24 cellular contexts compared by ENCODE assay signal in the genomic region with DNA sequence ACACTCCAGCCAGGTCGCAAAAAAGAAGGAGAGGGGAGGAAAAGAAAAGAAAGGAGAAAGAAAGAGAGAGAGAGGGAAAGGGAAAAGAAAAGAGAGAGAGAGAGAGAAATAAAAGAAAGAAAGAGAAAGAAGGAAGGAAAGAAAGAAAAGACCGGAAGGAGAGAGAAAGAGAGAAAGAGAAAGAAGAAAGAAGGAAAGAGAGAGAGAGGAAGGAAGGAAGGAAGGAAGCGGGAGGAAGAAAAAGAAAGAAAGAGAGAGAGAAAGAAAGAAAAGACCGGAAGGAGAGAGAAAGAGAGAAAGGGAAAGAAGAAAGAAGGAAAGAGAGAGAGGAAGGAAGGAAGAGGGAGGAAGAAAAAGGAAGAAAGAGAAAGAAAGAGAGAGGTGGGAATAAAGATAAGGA.
"Had no signal": no experiment of that assay in that cellular context is flagged by ENCODE, and none has a peak within 500 bp of the region (broad histone marks: within the 10 kb centered on the region; RNA-seq: fewer than 3 reads in every experiment).

No MANE protein-coding gene starts in this region.

- H3K27me3 ChIP-seq: gastrocnemius medialis, right atrium auricular region, stomach, thyroid gland, vagina had no signal

- H3K4me1 Mint-ChIP-seq: stimulated activated effector memory CD8-positive, alpha-beta T cell treated with anti-CD3 and anti-CD28 coated beads, Interleukin-12 subunit alpha, Interleukin-12 subunit beta, amount 100 ng/mL, for 72 hours had no signal

- H3K9me3 ChIP-seq: gastrocnemius medialis, lower lobe of right lung, prostate gland, right atrium auricular region, stomach, thyroid gland, vagina had no signal

- H3K79me2 ChIP-seq: parathyroid adenoma had no signal

- H3K4me3 Mint-ChIP-seq: dendritic cell treated with granulocyte-macrophage colony-stimulating factor and Interleukin-4, amounts not matched to agents 40 ng/mL and 50 ng/mL, for 4 days; endodermal cell; naive thymus-derived CD8-positive, alpha-beta T cell; stimulated activated effector memory CD8-positive, alpha-beta T cell treated with anti-CD3 and anti-CD28 coated beads, Interleukin-12 subunit alpha, Interleukin-12 subunit beta, amount 100 ng/mL, for 72 hours had no signal

- DNase-seq: effector CD8-positive, alpha-beta T cell; endodermal cell; foreskin fibroblast; gastrocnemius medialis; head of caudate nucleus; left ventricle myocardium superior; lower lobe of right lung; naive thymus-derived CD8-positive, alpha-beta T cell; stimulated activated CD4-positive, alpha-beta T cell treated with anti-CD3 and anti-CD28 coated beads, Interleukin-2, amount 100 ng/mL, for 24 hours; stimulated activated CD4-positive, alpha-beta T cell treated with anti-CD3 and anti-CD28 coated beads, Interleukin-4, amount 100 ng/mL, for 24 hours; stimulated activated naive CD4-positive, alpha-beta T cell treated with Interleukin-2 at 50 U/mL for 16 hours; stomach; thyroid gland; trophoblast cell had no signal

- H3K4me3 ChIP-seq: gastrocnemius medialis, lower lobe of right lung, prostate gland, right atrium auricular region, stomach, thyroid gland, vagina had no signal

- H3K36me3 Mint-ChIP-seq: naive thymus-derived CD8-positive, alpha-beta T cell; stimulated activated effector memory CD8-positive, alpha-beta T cell treated with anti-CD3 and anti-CD28 coated beads, Interleukin-12 subunit alpha, Interleukin-12 subunit beta, amount 100 ng/mL, for 72 hours had no signal

- H3K27ac Mint-ChIP-seq: dendritic cell treated with granulocyte-macrophage colony-stimulating factor and Interleukin-4, amounts not matched to agents 40 ng/mL and 50 ng/mL, for 4 days; endodermal cell; stimulated activated effector memory CD8-positive, alpha-beta T cell treated with anti-CD3 and anti-CD28 coated beads, Interleukin-12 subunit alpha, Interleukin-12 subunit beta, amount 100 ng/mL, for 72 hours had no signal

- H3K27ac ChIP-seq: epithelial cell of prostate, gastrocnemius medialis, lower lobe of right lung, parathyroid adenoma, prostate gland, right atrium auricular region, stomach, thyroid gland, vagina had no signal

- H3K9me3 Mint-ChIP-seq: dendritic cell treated with granulocyte-macrophage colony-stimulating factor and Interleukin-4, amounts not matched to agents 40 ng/mL and 50 ng/mL, for 4 days; endodermal cell; naive thymus-derived CD8-positive, alpha-beta T cell; stimulated activated effector memory CD8-positive, alpha-beta T cell treated with anti-CD3 and anti-CD28 coated beads, Interleukin-12 subunit alpha, Interleukin-12 subunit beta, amount 100 ng/mL, for 72 hours had no signal

- H3K9ac ChIP-seq: parathyroid adenoma had no signal

- H3K4me1 ChIP-seq: gastrocnemius medialis, lower lobe of right lung, parathyroid adenoma, prostate gland, right atrium auricular region, thyroid gland, vagina had no signal

- FAIRE-seq: keratinocyte had no signal

- H3K27me3 Mint-ChIP-seq: dendritic cell treated with granulocyte-macrophage colony-stimulating factor and Interleukin-4, amounts not matched to agents 40 ng/mL and 50 ng/mL, for 4 days had no signal

- H2AFZ ChIP-seq: parathyroid adenoma had no signal

- ATAC-seq: esophagus mucosa; gastrocnemius medialis; left ventricle myocardium superior; lower lobe of right lung; naive thymus-derived CD8-positive, alpha-beta T cell; sciatic nerve; stimulated activated effector memory CD8-positive, alpha-beta T cell treated with anti-CD3 and anti-CD28 coated beads, Interleukin-12 subunit alpha, Interleukin-12 subunit beta, amount 100 ng/mL, for 72 hours had no signal

- H3K36me3 ChIP-seq: gastrocnemius medialis, lower lobe of right lung, prostate gland, right atrium auricular region, stomach, thyroid gland, vagina had no signal
